1 cellular context compared by ENCODE assay signal in the genomic region with DNA sequence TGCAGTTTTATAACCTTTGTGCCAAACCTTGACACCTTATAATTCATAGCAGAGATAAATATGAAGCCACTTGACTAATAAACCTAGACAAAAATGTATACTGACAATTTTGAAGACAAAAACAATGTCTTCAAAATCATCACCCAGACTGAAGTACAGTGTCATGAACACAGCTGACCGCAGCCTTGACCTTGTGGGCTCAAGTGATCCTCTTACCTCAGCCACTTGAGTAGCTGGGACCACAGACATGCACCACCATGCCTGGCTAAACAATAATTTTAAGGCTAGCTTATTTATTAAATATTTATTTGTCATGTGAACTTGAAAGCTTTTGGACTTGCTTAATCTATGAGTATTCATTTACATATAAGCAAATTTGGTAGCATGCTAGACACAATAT.
TF ChIP-seq lines count a peak whose summit lies in the region.

No MANE protein-coding gene starts in this region.

TF ChIP-seq in GM12878, 131 proteins besides CTCF, POLR2A, EP300 and RAD21:
- no peak for TF ChIP-seq IRF5 (IDR thresholded peaks at IDR 0.05; ENCODE audit: borderline replicate concordance)
- TF ChIP-seq KAT2A (conservative IDR thresholded peaks at IDR 0.05; ENCODE audit: control insufficient read depth, low read depth, low read length): no peak
- 0 out of 2 replicates have a peak, but pooled peaks have one; percentile 14 for TF ChIP-seq NR2F1 (conservative IDR thresholded peaks at IDR 0.05)
- TF ChIP-seq, protein P1, sequence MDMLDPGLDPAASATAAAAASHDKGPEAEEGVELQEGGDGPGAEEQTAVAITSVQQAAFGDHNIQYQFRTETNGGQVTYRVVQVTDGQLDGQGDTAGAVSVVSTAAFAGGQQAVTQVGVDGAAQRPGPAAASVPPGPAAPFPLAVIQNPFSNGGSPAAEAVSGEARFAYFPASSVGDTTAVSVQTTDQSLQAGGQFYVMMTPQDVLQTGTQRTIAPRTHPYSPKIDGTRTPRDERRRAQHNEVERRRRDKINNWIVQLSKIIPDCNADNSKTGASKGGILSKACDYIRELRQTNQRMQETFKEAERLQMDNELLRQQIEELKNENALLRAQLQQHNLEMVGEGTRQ (IDR thresholded peaks at IDR 0.05; ENCODE audit: borderline replicate concordance, low read depth, low read length): no peak
- TF ChIP-seq MYC (IDR thresholded peaks at IDR 0.05; ENCODE audit: insufficient read depth, insufficient read length, insufficient replicate concordance, low read length, severe bottlenecking): no peak
- no peak for TF ChIP-seq JUND (IDR thresholded peaks at IDR 0.05; ENCODE audit: low read depth, low read length)
- no peak for TF ChIP-seq YBX1 (IDR thresholded peaks at IDR 0.05)
TF ChIP-seq in GM12878: peak in this region for 1.
